Comparison of ENCODE assay signal across 1 cellular context in genomic region chr11:75369846-75370245, GRCh38.
TF ChIP-seq lines count a peak whose summit lies in the region.

No MANE protein-coding gene starts in this region.

TF ChIP-seq in HepG2, 621 proteins besides CTCF, POLR2A, EP300 and RAD21:
- TF ChIP-seq DMAP1 (CRISPR knock-in tag; IDR thresholded peaks at IDR 0.05) (no peak), SIN3A (IDR thresholded peaks at IDR 0.05; ENCODE audit: borderline replicate concordance, low read depth, low read length) (no peak), EHMT2 (IDR thresholded peaks at IDR 0.05; ENCODE audit: borderline replicate concordance, low read depth, low read length) (no peak)
